ENCODE assay signal across 12 cellular contexts in genomic region chr3:45321607-45322391, GRCh38.
DNase-seq lines count a peak whose midpoint lies in the region; ATAC-seq and TF ChIP-seq lines count a peak whose summit lies in the region.
"Had no signal": no experiment of that assay in that cellular context is flagged by ENCODE, and none has a peak within 500 bp of the region (broad histone marks: within the 10 kb centered on the region; RNA-seq: fewer than 3 reads in every experiment).

No MANE protein-coding gene starts in this region.

- no peak for TF ChIP-seq CTCF in endothelial cell (IDR thresholded peaks at IDR 0.05; ENCODE audit: unreplicated experiment)

- H3K27me3 ChIP-seq in thymus (ENCODE audit: control insufficient read depth, insufficient read depth), result peaks cover 5% of the 10 kb centered on the region
- H3K27me3 ChIP-seq: pancreas had no signal

- no peaks in the 10 kb centered on the region for H3K36me3 ChIP-seq in thymus (ENCODE audit: control insufficient read depth, insufficient read depth)
- H3K36me3 ChIP-seq: pancreas had no signal

- WGBS in thymus, result 35% methylated on average over 11 of the region's 11 CpGs

- POLR2A ChIA-PET in activated naive CD8-positive, alpha-beta T cell treated with anti-CD3 and anti-CD28 coated beads, Interleukin-2, amount 10 ng/mL, durations not matched to agents 7 days and 5 days (lab: Charles Lee), result no interaction called here

- peaks cover 20% of the 10 kb centered on the region for H3K27me3 Mint-ChIP-seq in activated naive CD8-positive, alpha-beta T cell treated with anti-CD3 and anti-CD28 coated beads, Interleukin-2, amount 10 ng/mL, durations not matched to agents 7 days and 5 days
- H3K27me3 Mint-ChIP-seq in activated naive CD8-positive, alpha-beta T cell treated with anti-CD3 and anti-CD28 coated beads for 36 hours, result peaks cover 4% of the 10 kb centered on the region
- no peaks in the 10 kb centered on the region for H3K27me3 Mint-ChIP-seq in endothelial cell (ENCODE audit: unreplicated experiment)

- peak; percentile 65 for ATAC-seq in activated naive CD8-positive, alpha-beta T cell treated with anti-CD3 and anti-CD28 coated beads, Interleukin-2, amount 10 ng/mL, durations not matched to agents 7 days and 5 days (ENCODE audit: low read depth)
- ATAC-seq in GM21529 (IDR thresholded peaks at IDR 0.05; ENCODE audit: unreplicated experiment), result no peak
- ATAC-seq in HG03439 (IDR thresholded peaks at IDR 0.05; ENCODE audit: unreplicated experiment), result no peak
- ATAC-seq: pancreas had no signal

- peak overlapping the region; percentile 8 for H3K27ac ChIP-seq in thymus (ENCODE audit: low read depth)
- H3K27ac ChIP-seq: pancreas had no signal

- H3K27ac Mint-ChIP-seq in activated naive CD8-positive, alpha-beta T cell treated with anti-CD3 and anti-CD28 coated beads, Interleukin-2, amount 10 ng/mL, durations not matched to agents 7 days and 5 days, result no peak overlapping the region
- H3K27ac Mint-ChIP-seq in activated naive CD8-positive, alpha-beta T cell treated with anti-CD3 and anti-CD28 coated beads for 36 hours, result no peak overlapping the region
- H3K27ac Mint-ChIP-seq in endothelial cell (ENCODE audit: unreplicated experiment), result no peak overlapping the region
- H3K27ac Mint-ChIP-seq: stimulated activated naive CD8-positive, alpha-beta T cell treated with anti-CD3 and anti-CD28 coated beads, Interleukin-15, Interleukin-2, amounts not matched to agents 100 ng/mL and 50 ng/mL, for 24 hours; T-helper 2 cell treated with Interferon-gamma antibody and Interleukin-4, amounts not matched to agents 5 μg/mL and 100 μg/mL, for 36 hours had no signal

- H3K36me3 Mint-ChIP-seq in activated naive CD8-positive, alpha-beta T cell treated with anti-CD3 and anti-CD28 coated beads, Interleukin-2, amount 10 ng/mL, durations not matched to agents 7 days and 5 days, result no peaks in the 10 kb centered on the region
- no peaks in the 10 kb centered on the region for H3K36me3 Mint-ChIP-seq in activated naive CD8-positive, alpha-beta T cell treated with anti-CD3 and anti-CD28 coated beads for 36 hours
- no peaks in the 10 kb centered on the region for H3K36me3 Mint-ChIP-seq in endothelial cell (ENCODE audit: low read depth, unreplicated experiment)

- peaks cover 3% of the 10 kb centered on the region for H3K4me1 Mint-ChIP-seq in activated naive CD8-positive, alpha-beta T cell treated with anti-CD3 and anti-CD28 coated beads, Interleukin-2, amount 10 ng/mL, durations not matched to agents 7 days and 5 days
- H3K4me1 Mint-ChIP-seq in activated naive CD8-positive, alpha-beta T cell treated with anti-CD3 and anti-CD28 coated beads for 36 hours, result peaks cover 4% of the 10 kb centered on the region
- H3K4me1 Mint-ChIP-seq in endothelial cell (ENCODE audit: unreplicated experiment), result no peaks in the 10 kb centered on the region

- no peaks in the 10 kb centered on the region for H3K9me3 ChIP-seq in thymus (ENCODE audit: control insufficient read depth)
- H3K9me3 ChIP-seq: pancreas had no signal

- peaks cover 17% of the 10 kb centered on the region for H3K4me1 ChIP-seq in thymus (ENCODE audit: control insufficient read depth, insufficient read depth, low read length)
- H3K4me1 ChIP-seq: pancreas had no signal

- H3K4me3 Mint-ChIP-seq in activated naive CD8-positive, alpha-beta T cell treated with anti-CD3 and anti-CD28 coated beads, Interleukin-2, amount 10 ng/mL, durations not matched to agents 7 days and 5 days, result no peak overlapping the region
- H3K4me3 Mint-ChIP-seq in activated naive CD8-positive, alpha-beta T cell treated with anti-CD3 and anti-CD28 coated beads for 36 hours, result no peak overlapping the region
- H3K4me3 Mint-ChIP-seq in endothelial cell (ENCODE audit: unreplicated experiment), result no peak overlapping the region
- H3K4me3 Mint-ChIP-seq: stimulated activated naive CD8-positive, alpha-beta T cell treated with anti-CD3 and anti-CD28 coated beads, Interleukin-15, Interleukin-2, amounts not matched to agents 100 ng/mL and 50 ng/mL, for 24 hours; T-helper 2 cell treated with Interferon-gamma antibody and Interleukin-4, amounts not matched to agents 5 μg/mL and 100 μg/mL, for 36 hours had no signal

- H3K9me3 Mint-ChIP-seq in activated naive CD8-positive, alpha-beta T cell treated with anti-CD3 and anti-CD28 coated beads, Interleukin-2, amount 10 ng/mL, durations not matched to agents 7 days and 5 days, result no peaks in the 10 kb centered on the region
- H3K9me3 Mint-ChIP-seq in activated naive CD8-positive, alpha-beta T cell treated with anti-CD3 and anti-CD28 coated beads for 36 hours, result no peaks in the 10 kb centered on the region
- H3K9me3 Mint-ChIP-seq in endothelial cell (ENCODE audit: unreplicated experiment), result no peaks in the 10 kb centered on the region
- H3K9me3 Mint-ChIP-seq: stimulated activated naive CD8-positive, alpha-beta T cell treated with anti-CD3 and anti-CD28 coated beads, Interleukin-15, Interleukin-2, amounts not matched to agents 100 ng/mL and 50 ng/mL, for 24 hours; T-helper 2 cell treated with Interferon-gamma antibody and Interleukin-4, amounts not matched to agents 5 μg/mL and 100 μg/mL, for 36 hours had no signal

- DNase-seq in activated naive CD8-positive, alpha-beta T cell treated with anti-CD3 and anti-CD28 coated beads, Interleukin-2, amount 10 ng/mL, durations not matched to agents 7 days and 5 days, result no peak
- DNase-seq in activated naive CD8-positive, alpha-beta T cell treated with anti-CD3 and anti-CD28 coated beads for 36 hours, result no peak
- DNase-seq in NCI-H2171 treated with DMSO at 0.1 percent for 48 hours (lab: John Stamatoyannopoulos, UW), result peak; percentile 39
- peak; percentile 39 for DNase-seq in ecto neural progenitor cell (ENCODE audit: low spot score)
- DNase-seq in endothelial cell (ENCODE audit: low spot score), result no peak
- DNase-seq: activated CD4-positive, alpha-beta T cell treated with anti-CD3 and anti-CD28 coated beads, Interleukin-2, amount 50 U/mL, for 1 hour; pancreas had no signal

- no peak overlapping the region for H3K4me3 ChIP-seq in thymus (ENCODE audit: low read length)
- H3K4me3 ChIP-seq: pancreas had no signal

Comparison
In these comparisons a context has a peak if more than half of its experiments do, and no peak if none do; other contexts are left out.
1. DNase-seq: peak in NCI-H2171 treated with DMSO at 0.1 percent for 48 hours (single experiment) and ecto neural progenitor cell (single experiment); none in activated naive CD8-positive, alpha-beta T cell treated with anti-CD3 and anti-CD28 coated beads, Interleukin-2, amount 10 ng/mL, durations not matched to agents 7 days and 5 days (single experiment), activated naive CD8-positive, alpha-beta T cell treated with anti-CD3 and anti-CD28 coated beads for 36 hours (single experiment) and endothelial cell (single experiment).